ENCODE assay signal across 1 cellular context in genomic region chr3:172905480-172905850, GRCh38.
TF ChIP-seq lines count a peak whose summit lies in the region.

No MANE protein-coding gene starts in this region.

TF ChIP-seq in GM23338, 12 proteins besides CTCF, POLR2A, EP300 and RAD21 (continued from another document):
- TF ChIP-seq ZNF462 (CRISPR knock-in tag; IDR thresholded peaks at IDR 0.05) (no peak), STAT1 (IDR thresholded peaks at IDR 0.05; ENCODE audit: unreplicated experiment) (no peak), ZNF331 (CRISPR knock-in tag; IDR thresholded peaks at IDR 0.05; ENCODE audit: low read depth) (no peak)
TF ChIP-seq in GM23338: peak in this region for 0.
